ENCODE assay signal across 12 cellular contexts in genomic region chr1:46396429-46397398, GRCh38.
DNase-seq lines count a peak whose midpoint lies in the region; ATAC-seq lines count a peak whose summit lies in the region.
"Had no signal": no experiment of that assay in that cellular context is flagged by ENCODE, and none has a peak within 500 bp of the region (broad histone marks: within the 10 kb centered on the region; RNA-seq: fewer than 3 reads in every experiment).

No MANE protein-coding gene starts in this region.

- ATAC-seq in GM21526 (IDR thresholded peaks at IDR 0.05; ENCODE audit: low FRiP score, unreplicated experiment): no peak
- ATAC-seq: heart left ventricle; naive thymus-derived CD8-positive, alpha-beta T cell had no signal

- intact Hi-C loops in posterior cingulate gyrus (cut with DNase I): no loop called here

- DNase-seq in COLO668 (lab: John Stamatoyannopoulos, UW; ENCODE audit: unreplicated experiment) (peak; percentile 40), NCI-H1436 treated with DMSO at 0.1 percent for 48 hours (lab: John Stamatoyannopoulos, UW) (peak; percentile 52), posterior cingulate gyrus (peak in 8 of 10 donors; percentile 45 to 95 (median 74)), DMS114 treated with DMSO at 0.1 percent for 48 hours (lab: John Stamatoyannopoulos, UW; ENCODE audit: unreplicated experiment) (no peak), retina (no peak)
- DNase-seq: heart left ventricle; mammary epithelial cell; naive thymus-derived CD8-positive, alpha-beta T cell; NCI-H524 treated with DMSO at 0.1 percent for 48 hours; SW 1271 had no signal

- H3K27ac ChIP-seq in cingulate gyrus (ENCODE audit: low read depth, low read length): peak overlapping the region; percentile 1
- H3K27ac ChIP-seq: heart left ventricle had no signal

Comparison
In these comparisons a context has a peak if more than half of its experiments do, and no peak if none do; other contexts are left out.
1. DNase-seq: peak in COLO668 (single experiment), NCI-H1436 treated with DMSO at 0.1 percent for 48 hours (single experiment) and posterior cingulate gyrus (8 of 10); none in DMS114 treated with DMSO at 0.1 percent for 48 hours (single experiment) and retina (single experiment).